ENCODE assay signal across 25 cellular contexts in the genomic region with DNA sequence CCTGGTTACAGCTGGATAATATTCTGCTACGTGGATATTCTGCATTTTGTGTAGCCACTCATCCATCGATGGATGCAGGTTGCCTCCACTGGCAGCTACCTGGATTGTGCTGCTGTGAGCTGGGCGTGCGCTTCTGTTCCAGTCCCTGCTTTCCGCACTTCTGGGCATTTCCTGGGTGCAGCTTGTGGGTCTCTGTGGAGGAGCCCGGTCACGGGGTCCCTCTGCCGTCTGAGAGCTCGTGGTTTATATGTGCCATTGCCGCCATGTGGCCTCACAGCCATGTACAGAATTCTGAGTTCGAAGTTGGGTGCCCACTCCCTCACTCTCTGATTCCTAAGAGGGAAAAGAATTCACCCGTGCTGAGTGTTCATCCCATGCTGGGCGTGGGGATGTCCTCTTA. TPM values are rescaled to one million over a fixed set of nuclear protein-coding genes. Genes with fewer than 3 reads are reported as not detected.
"Had no signal": no experiment of that assay in that cellular context is flagged by ENCODE, and none has a peak within 500 bp of the region (broad histone marks: within the 10 kb centered on the region; RNA-seq: fewer than 3 reads in every experiment).

No MANE protein-coding gene starts in this region.

- H3K9me3 ChIP-seq: colonic mucosa, gastrocnemius medialis, ovary, prostate gland, testis, transverse colon had no signal

- H3K36me3 ChIP-seq: colonic mucosa, gastrocnemius medialis, ovary, prostate gland, transverse colon, WERI-Rb-1 had no signal

- H3K27ac ChIP-seq: colonic mucosa, dorsolateral prefrontal cortex, gastrocnemius medialis, ovary, prostate gland, SK-N-MC, testis, transverse colon, WERI-Rb-1 had no signal

- ATAC-seq: activated CD4-positive, CD25-positive, alpha-beta regulatory T cell treated with anti-CD3 and anti-CD28 coated beads, Interleukin-2, amount 50 U/mL, for 24 hours; effector memory CD8-positive, alpha-beta T cell; gastrocnemius medialis; left colon; natural killer cell treated with Interleukin-12 subunit alpha and Interleukin-12 subunit beta and Interleukin-15 and Interleukin-18, amount 100 ng/mL, for 72 hours had no signal

- H3K4me3 ChIP-seq: colonic mucosa, dorsolateral prefrontal cortex, gastrocnemius medialis, ovary, prostate gland, SK-N-MC, testis, transverse colon had no signal

- H3K27me3 ChIP-seq: colonic mucosa, dorsolateral prefrontal cortex, gastrocnemius medialis, ovary, testis, transverse colon had no signal

- H3K4me1 ChIP-seq: colonic mucosa, gastrocnemius medialis, prostate gland, testis, transverse colon had no signal

- DNase-seq: activated CD4-positive, alpha-beta memory T cell treated with anti-CD3 and anti-CD28 coated beads, Interleukin-2, amount 10 ng/mL, durations not matched to agents 7 days and 5 days; activated CD4-positive, alpha-beta T cell treated with anti-CD3 and anti-CD28 coated beads, Interleukin-2, amount 10 ng/mL, durations not matched to agents 7 days and 5 days; anterior cingulate cortex; cerebellar nuclear complex; colonic mucosa; effector memory CD8-positive, alpha-beta T cell; erythroblast; gastrocnemius medialis; glutamatergic neuron; left colon; ovary; retina; stimulated activated CD4-positive, alpha-beta T cell treated with anti-CD3 and anti-CD28 coated beads, Interleukin-15, amount 100 ng/mL, for 24 hours; stimulated activated naive CD4-positive, alpha-beta T cell treated with Interleukin-2 at 50 U/mL for 16 hours; SW 1271; T-helper 9 cell; transverse colon; WERI-Rb-1 had no signal

RNA-seq across cellular contexts. Expression of a gene that starts 38.3 kb away (rescaled TPM):
- total RNA-seq: bronchial epithelial cell had no signal
